Comparison of ENCODE assay signal across 3 cellular contexts in genomic region chr20:22577515-22578220, GRCh38.
TF ChIP-seq lines count a peak whose summit lies in the region.

No MANE protein-coding gene starts in this region.

TF ChIP-seq in WTC11, 78 proteins besides CTCF, POLR2A, EP300 and RAD21 (continued from another document):
- no peak for TF ChIP-seq ERG (CRISPR knock-in tag; IDR thresholded peaks at IDR 0.05)

TF ChIP-seq in liver, 16 proteins besides CTCF, POLR2A, EP300 and RAD21 (continued from another document):
- no peak for TF ChIP-seq ZBTB33 (IDR thresholded peaks at IDR 0.05)
- TF ChIP-seq JUND (IDR thresholded peaks at IDR 0.05), result no peak
- no peak for TF ChIP-seq FOXA2 (IDR thresholded peaks at IDR 0.05)
- no peak for TF ChIP-seq HNF4A (conservative IDR thresholded peaks at IDR 0.05)
- no peak for TF ChIP-seq ATF3 (IDR thresholded peaks at IDR 0.05)
- TF ChIP-seq RXRA (IDR thresholded peaks at IDR 0.05), result no peak
- no peak for TF ChIP-seq TAF1 (conservative IDR thresholded peaks at IDR 0.05)
- no peak for TF ChIP-seq YY1 (IDR thresholded peaks at IDR 0.05)
- no peak for TF ChIP-seq SP1 (IDR thresholded peaks at IDR 0.05)
- no peak for TF ChIP-seq GABPA (IDR thresholded peaks at IDR 0.05 in 1 of 2, conservative IDR thresholded peaks at IDR 0.05 in 1 of 2)
- no peak for TF ChIP-seq NR2F2 (IDR thresholded peaks at IDR 0.05)
- TF ChIP-seq, protein P1, sequence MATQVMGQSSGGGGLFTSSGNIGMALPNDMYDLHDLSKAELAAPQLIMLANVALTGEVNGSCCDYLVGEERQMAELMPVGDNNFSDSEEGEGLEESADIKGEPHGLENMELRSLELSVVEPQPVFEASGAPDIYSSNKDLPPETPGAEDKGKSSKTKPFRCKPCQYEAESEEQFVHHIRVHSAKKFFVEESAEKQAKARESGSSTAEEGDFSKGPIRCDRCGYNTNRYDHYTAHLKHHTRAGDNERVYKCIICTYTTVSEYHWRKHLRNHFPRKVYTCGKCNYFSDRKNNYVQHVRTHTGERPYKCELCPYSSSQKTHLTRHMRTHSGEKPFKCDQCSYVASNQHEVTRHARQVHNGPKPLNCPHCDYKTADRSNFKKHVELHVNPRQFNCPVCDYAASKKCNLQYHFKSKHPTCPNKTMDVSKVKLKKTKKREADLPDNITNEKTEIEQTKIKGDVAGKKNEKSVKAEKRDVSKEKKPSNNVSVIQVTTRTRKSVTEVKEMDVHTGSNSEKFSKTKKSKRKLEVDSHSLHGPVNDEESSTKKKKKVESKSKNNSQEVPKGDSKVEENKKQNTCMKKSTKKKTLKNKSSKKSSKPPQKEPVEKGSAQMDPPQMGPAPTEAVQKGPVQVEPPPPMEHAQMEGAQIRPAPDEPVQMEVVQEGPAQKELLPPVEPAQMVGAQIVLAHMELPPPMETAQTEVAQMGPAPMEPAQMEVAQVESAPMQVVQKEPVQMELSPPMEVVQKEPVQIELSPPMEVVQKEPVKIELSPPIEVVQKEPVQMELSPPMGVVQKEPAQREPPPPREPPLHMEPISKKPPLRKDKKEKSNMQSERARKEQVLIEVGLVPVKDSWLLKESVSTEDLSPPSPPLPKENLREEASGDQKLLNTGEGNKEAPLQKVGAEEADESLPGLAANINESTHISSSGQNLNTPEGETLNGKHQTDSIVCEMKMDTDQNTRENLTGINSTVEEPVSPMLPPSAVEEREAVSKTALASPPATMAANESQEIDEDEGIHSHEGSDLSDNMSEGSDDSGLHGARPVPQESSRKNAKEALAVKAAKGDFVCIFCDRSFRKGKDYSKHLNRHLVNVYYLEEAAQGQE (IDR thresholded peaks at IDR 0.05), result no peak

TF ChIP-seq in SK-N-SH, 30 proteins besides CTCF, POLR2A, EP300 and RAD21:
- TF ChIP-seq, protein P1 (IDR thresholded peaks at IDR 0.05; ENCODE audit: low read depth, low read length), result no peak
- TF ChIP-seq FOXM1 (IDR thresholded peaks at IDR 0.05; ENCODE audit: low read depth) (no peak), USF2 (IDR thresholded peaks at IDR 0.05; ENCODE audit: borderline replicate concordance, low read depth, low read length) (no peak), JUND (IDR thresholded peaks at IDR 0.05) (no peak), RCOR1 (IDR thresholded peaks at IDR 0.05; ENCODE audit: low read length) (no peak), TEAD4 (IDR thresholded peaks at IDR 0.05; ENCODE audit: borderline replicate concordance, insufficient read depth) (no peak), RXRA (IDR thresholded peaks at IDR 0.05; ENCODE audit: borderline replicate concordance, low read depth) (no peak), EZH2phosphoT487 (IDR thresholded peaks at IDR 0.05; ENCODE audit: borderline replicate concordance, low read depth) (no peak), PBX3 (IDR thresholded peaks at IDR 0.05) (no peak), IRF3 (IDR thresholded peaks at IDR 0.05; ENCODE audit: low read depth, low read length) (no peak), ELF1 (IDR thresholded peaks at IDR 0.05) (no peak), NRF1 (IDR thresholded peaks at IDR 0.05; ENCODE audit: low read depth, low read length) (no peak), GABPA (IDR thresholded peaks at IDR 0.05; ENCODE audit: low read depth) (no peak), MEF2A (IDR thresholded peaks at IDR 0.05; ENCODE audit: borderline replicate concordance, low read depth) (no peak), POLR2AphosphoS5 (IDR thresholded peaks at IDR 0.05; ENCODE audit: low read depth, low read length) (no peak), FOXJ3 (CRISPR knock-in tag; IDR thresholded peaks at IDR 0.05) (no peak), GATA2 (CRISPR knock-in tag; IDR thresholded peaks at IDR 0.05) (no peak), TCF12 (IDR thresholded peaks at IDR 0.05) (no peak), SIN3A (IDR thresholded peaks at IDR 0.05; ENCODE audit: borderline replicate concordance, low read depth, low read length) (no peak)
- TF ChIP-seq, protein P2, sequence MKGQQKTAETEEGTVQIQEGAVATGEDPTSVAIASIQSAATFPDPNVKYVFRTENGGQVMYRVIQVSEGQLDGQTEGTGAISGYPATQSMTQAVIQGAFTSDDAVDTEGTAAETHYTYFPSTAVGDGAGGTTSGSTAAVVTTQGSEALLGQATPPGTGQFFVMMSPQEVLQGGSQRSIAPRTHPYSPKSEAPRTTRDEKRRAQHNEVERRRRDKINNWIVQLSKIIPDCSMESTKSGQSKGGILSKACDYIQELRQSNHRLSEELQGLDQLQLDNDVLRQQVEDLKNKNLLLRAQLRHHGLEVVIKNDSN (IDR thresholded peaks at IDR 0.05; ENCODE audit: borderline replicate concordance, low read depth), result no peak
